ENCODE assay signal across 8 cellular contexts in genomic region chr6:13427838-13428527, GRCh38. TPM values are rescaled to one million over a fixed set of nuclear protein-coding genes. Genes with fewer than 3 reads are reported as not detected.
DNase-seq lines count a peak whose midpoint lies in the region; ATAC-seq and TF ChIP-seq lines count a peak whose summit lies in the region.

No MANE protein-coding gene starts in this region.

- H3K9me3 ChIP-seq in smooth muscle cell (replicated peaks; ENCODE audit: low read depth): no peaks in the 10 kb centered on the region

- BruUV-seq in MCF 10A (replicated peaks; lab: Mats Ljungman, UMichigan): no TSS peak

- H3K4me1 ChIP-seq in smooth muscle cell (ENCODE audit: low read depth): peaks cover 31% of the 10 kb centered on the region

- H3K9me3 Mint-ChIP-seq in MCF 10A (ENCODE audit: unreplicated experiment): no peaks in the 10 kb centered on the region

- DNase-seq in T-helper 2 cell: peak in 4 of 5 experiments; percentile 16 to 76 (median 60)
- DNase-seq in brain microvascular endothelial cell: no peak
- no peak for DNase-seq in smooth muscle cell (lab: John Stamatoyannopoulos, UW; ENCODE audit: unreplicated experiment)
- no peak for DNase-seq in HuH-7.5 (ENCODE audit: low spot score)
- DNase-seq in MCF 10A (ENCODE audit: unreplicated experiment): no peak

- peak; percentile 26 for TF ChIP-seq POLR2A in GM18526 (IDR thresholded peaks at IDR 0.05; ENCODE audit: extremely low read depth, insufficient read length)

- H3K27ac ChIP-seq in brain microvascular endothelial cell (no peak overlapping the region), smooth muscle cell (ENCODE audit: low read depth) (peak overlapping the region; percentile 84)

- peaks cover 44% of the 10 kb centered on the region for H3F3A ChIP-seq in smooth muscle cell (ENCODE audit: low read depth)

- H2AFZ ChIP-seq in smooth muscle cell (ENCODE audit: low read depth): peak overlapping the region; percentile 12

- no peaks in the 10 kb centered on the region for H3K27me3 ChIP-seq in brain microvascular endothelial cell (replicated peaks)
- no peaks in the 10 kb centered on the region for H3K27me3 ChIP-seq in smooth muscle cell (ENCODE audit: low read depth)

- H3K4me3 ChIP-seq in brain microvascular endothelial cell (ENCODE audit: low read depth, low read length) (no peak overlapping the region), smooth muscle cell (no peak overlapping the region)

- peak; percentile 70 for ATAC-seq in HG02885 (IDR thresholded peaks at IDR 0.05; ENCODE audit: poor library complexity, unreplicated experiment)
- ATAC-seq in SK-N-SH treated with all-trans-retinoic acid at 6 μM for 48 hours: no peak

- H3K4me1 Mint-ChIP-seq in MCF 10A (ENCODE audit: insufficient read depth, unreplicated experiment): peaks cover 32% of the 10 kb centered on the region

- H3K27ac Mint-ChIP-seq in MCF 10A (ENCODE audit: low read depth, unreplicated experiment): no peak overlapping the region

- TF ChIP-seq CTCF in brain microvascular endothelial cell (IDR thresholded peaks at IDR 0.05; ENCODE audit: low read depth, low read length, missing control alignments) (peak; percentile 54), smooth muscle cell (IDR thresholded peaks at IDR 0.05; ENCODE audit: borderline replicate concordance, insufficient read depth, poor library complexity, severe bottlenecking) (peak; percentile 20), MCF 10A (IDR thresholded peaks at IDR 0.05; ENCODE audit: unreplicated experiment) (no peak)

- CTCF ChIA-PET in MCF 10A (lab: Yijun Ruan, JAX): no interaction called here

- WGBS in smooth muscle cell (ENCODE audit: low lambda C conversion rate): 42% methylated on average over 23 of the region's 24 CpGs

- H3K79me2 ChIP-seq in smooth muscle cell (ENCODE audit: low read depth): peaks cover 15% of the 10 kb centered on the region

- H3K36me3 ChIP-seq in brain microvascular endothelial cell (replicated peaks): no peaks in the 10 kb centered on the region
- H3K36me3 ChIP-seq in smooth muscle cell (ENCODE audit: low read depth): no peaks in the 10 kb centered on the region

- in situ Hi-C loops in brain microvascular endothelial cell (cut with HindIII; ENCODE audit: low pct_ligation_motif_present, low sequenced_read_pairs): no loop called here

- POLR2A ChIA-PET in MCF 10A (lab: Yijun Ruan, JAX): no interaction called here

- H4K20me1 ChIP-seq in smooth muscle cell (ENCODE audit: low read depth): no peaks in the 10 kb centered on the region

- H3K36me3 Mint-ChIP-seq in MCF 10A (ENCODE audit: insufficient read depth, unreplicated experiment): no peaks in the 10 kb centered on the region

- peak overlapping the region; percentile 52 for H3K9ac ChIP-seq in smooth muscle cell (ENCODE audit: low read depth)

- H3K27me3 Mint-ChIP-seq in MCF 10A (ENCODE audit: insufficient read depth, unreplicated experiment): no peaks in the 10 kb centered on the region

- intact Hi-C loops in MCF 10A (cut with micrococcal nuclease): no loop called here

- peak overlapping the region; percentile 70 for H3K4me2 ChIP-seq in smooth muscle cell

- no peak overlapping the region for H3K4me3 Mint-ChIP-seq in MCF 10A (ENCODE audit: unreplicated experiment)

TF ChIP-seq in SK-N-SH treated with all-trans-retinoic acid at 6 μM for 48 hours, 23 proteins besides CTCF, POLR2A, EP300 and RAD21:
- no peak for TF ChIP-seq ZFP3 (CRISPR knock-in tag; IDR thresholded peaks at IDR 0.05)
- no peak for TF ChIP-seq TCF4 (CRISPR knock-in tag; IDR thresholded peaks at IDR 0.05; ENCODE audit: borderline replicate concordance)
- TF ChIP-seq BACH2 (CRISPR knock-in tag; IDR thresholded peaks at IDR 0.05; ENCODE audit: borderline replicate concordance): no peak
- TF ChIP-seq ARNTL (CRISPR knock-in tag; IDR thresholded peaks at IDR 0.05; ENCODE audit: borderline replicate concordance, low read depth): no peak
TF ChIP-seq in SK-N-SH treated with all-trans-retinoic acid at 6 μM for 48 hours: peak in this region for 0.

RNA-seq across cellular contexts. Expression of gene GFOD1, which starts 59.4 kb away (rescaled TPM):
- total RNA-seq in smooth muscle cell (9.6 and 10.0 TPM in 2 replicates), MCF 10A (2022) (7.1 and 9.5 TPM in 2 replicates)
- polyA plus RNA-seq in smooth muscle cell: 11.8 and 14.0 TPM in 2 replicates

Comparison
In these comparisons a context has a peak if more than half of its experiments do, and no peak if none do; other contexts are left out.
1. DNase-seq: peak in T-helper 2 cell (4 of 5); none in brain microvascular endothelial cell (single experiment), smooth muscle cell (single experiment), HuH-7.5 (single experiment) and MCF 10A (single experiment).